Comparison of ENCODE assay signal across 8 cellular contexts in genomic region chr1:242330865-242331264, GRCh38.
DNase-seq lines count a peak whose midpoint lies in the region; ATAC-seq, FAIRE-seq and TF ChIP-seq lines count a peak whose summit lies in the region.
"Not testable (repeated sequence)": the region's sequence is repeated elsewhere in the genome, so short reads cannot be mapped to it uniquely, and the experiment has no call there.

No MANE protein-coding gene starts in this region.

- peak; percentile 87 for FAIRE-seq in GM19239 (lab: Jason Lieb, UNC)
- not testable (repeated sequence) for FAIRE-seq in HepG2 (lab: Jason Lieb, UNC)

- not testable (repeated sequence) for H3K36me3 ChIP-seq in HepG2 (replicated peaks in 1 of 2; ENCODE audit: control insufficient read depth in 1 of 2, insufficient read depth in 2 of 2, low read length in 2 of 2)

- CTCF ChIA-PET in HepG2 (lab: Yijun Ruan, JAX; ENCODE audit: low intra/inter-chr PET ratio, low total read pairs), result not testable (repeated sequence)

- not testable (repeated sequence) for H3K4me1 ChIP-seq in HepG2 (ENCODE audit: insufficient read depth, low read length)

- 71% methylated on average over 5 of the region's 5 CpGs for whole genome bisulfite sequencing in HepG2 (ENCODE audit: low lambda C conversion rate)

- TF ChIP-seq EP300 in HepG2 (IDR thresholded peaks at IDR 0.05; ENCODE audit: low read depth in 2 of 2, low read length in 2 of 2); HepG2 (CRISPR knock-in tag; IDR thresholded peaks at IDR 0.05; ENCODE audit: borderline replicate concordance): not testable (repeated sequence)

- not testable (repeated sequence) for H3K4me3 ChIP-seq in GM12865 (ENCODE audit: low read depth, low read length); HL-60 (replicated peaks; ENCODE audit: insufficient read depth, low read length); HepG2 (replicated peaks in 1 of 3; ENCODE audit: insufficient read depth in 1 of 3, low read depth in 2 of 3, low read length in 3 of 3)

- in situ Hi-C loops in HepG2 (cut with HindIII; ENCODE audit: extremely low pct_ligation_motif_present, low pct_unique_long_range_greater_than_20kb), result not testable (repeated sequence)

- H2AFZ ChIP-seq in HepG2 (ENCODE audit: low read length), result not testable (repeated sequence)

- not testable (repeated sequence) for H3K9ac ChIP-seq in HepG2 (ENCODE audit: insufficient read depth, low read depth, low read length)

- ATAC-seq in HG02623 (IDR thresholded peaks at IDR 0.05; ENCODE audit: unreplicated experiment), result peak; percentile 65
- peak; percentile 53 for ATAC-seq in HG03108 (IDR thresholded peaks at IDR 0.05; ENCODE audit: unreplicated experiment)
- ATAC-seq in HepG2, result not testable (repeated sequence)

- not testable (repeated sequence) for H3K9me3 ChIP-seq in HepG2 (ENCODE audit: low read length)

- intact Hi-C loops in HepG2 (cut with micrococcal nuclease; ENCODE audit: unreplicated experiment), result not testable (repeated sequence)

- TF ChIP-seq CTCF in GM12865 (IDR thresholded peaks at IDR 0.05; ENCODE audit: insufficient read depth, low read depth, low read length, missing control alignments); HL-60 (IDR thresholded peaks at IDR 0.05; ENCODE audit: insufficient read depth, low read length); HepG2 (CRISPR knock-in tag; IDR thresholded peaks at IDR 0.05): not testable (repeated sequence)

- POLR2A ChIA-PET in HepG2 (lab: Yijun Ruan, JAX), result not testable (repeated sequence)

- not testable (repeated sequence) for H3K4me2 ChIP-seq in HepG2 (ENCODE audit: low read depth, low read length)

- not testable (repeated sequence) for H3K27me3 ChIP-seq in HL-60 (ENCODE audit: insufficient read depth, poor library complexity, severe bottlenecking); HepG2 (ENCODE audit: control insufficient read depth in 1 of 2, insufficient read depth in 2 of 2, low read length in 2 of 2)

- not testable (repeated sequence) for H3K27ac ChIP-seq in HL-60 (replicated peaks); HepG2 (ENCODE audit: extremely low read length, insufficient read depth, low read length)

- TF ChIP-seq RAD21 in HepG2 (CRISPR knock-in tag; IDR thresholded peaks at IDR 0.05), result not testable (repeated sequence)

- DNase-seq in GM12865 (ENCODE audit: low read depth) (peak; percentile 40), HL-60 (ENCODE audit: low read depth in 1 of 2, low spot score in 1 of 2) (peak; percentile 2 to 8), NCI-H69 (lab: John Stamatoyannopoulos, UW) (peak; percentile 19), UCSD-AML1 (lab: John Stamatoyannopoulos, UW; ENCODE audit: unreplicated experiment) (peak; percentile 8)
- not testable (repeated sequence) for DNase-seq in GM19239 (ENCODE audit: insufficient read length, low spot score); HepG2 (ENCODE audit: low spot score)

- H4K20me1 ChIP-seq in HepG2 (ENCODE audit: insufficient read depth, low read length), result not testable (repeated sequence)

- H3K79me2 ChIP-seq in HepG2 (ENCODE audit: insufficient read depth, low read length), result not testable (repeated sequence)

- not testable (repeated sequence) for TF ChIP-seq POLR2A in HepG2 (IDR thresholded peaks at IDR 0.05; ENCODE audit: insufficient read depth in 1 of 2, low read depth in 2 of 2, low read length in 2 of 2)

- BruUV-seq in HepG2 (replicated peaks; lab: Mats Ljungman, UMichigan), result not testable (repeated sequence)

TF ChIP-seq in HepG2, 621 proteins besides CTCF, POLR2A, EP300 and RAD21:
- peak; percentile 32; the same call in 1 of the 2 replicates for TF ChIP-seq MAFF (IDR thresholded peaks at IDR 0.05; ENCODE audit: low read depth, low read length)
- TF ChIP-seq LCORL (IDR thresholded peaks at IDR 0.05), result peak; percentile 55; the same call in 1 of the 2 replicates
- TF ChIP-seq LCORL (CRISPR knock-in tag; IDR thresholded peaks at IDR 0.05), result not testable (repeated sequence)
- TF ChIP-seq MAFK (conservative IDR thresholded peaks at IDR 0.05 in 1 of 2, IDR thresholded peaks at IDR 0.05 in 1 of 2; ENCODE audit: low read length in 2 of 2), result peak; percentile 30 to 73; a peak in 3 of 4 replicates
